In the genomic region with DNA sequence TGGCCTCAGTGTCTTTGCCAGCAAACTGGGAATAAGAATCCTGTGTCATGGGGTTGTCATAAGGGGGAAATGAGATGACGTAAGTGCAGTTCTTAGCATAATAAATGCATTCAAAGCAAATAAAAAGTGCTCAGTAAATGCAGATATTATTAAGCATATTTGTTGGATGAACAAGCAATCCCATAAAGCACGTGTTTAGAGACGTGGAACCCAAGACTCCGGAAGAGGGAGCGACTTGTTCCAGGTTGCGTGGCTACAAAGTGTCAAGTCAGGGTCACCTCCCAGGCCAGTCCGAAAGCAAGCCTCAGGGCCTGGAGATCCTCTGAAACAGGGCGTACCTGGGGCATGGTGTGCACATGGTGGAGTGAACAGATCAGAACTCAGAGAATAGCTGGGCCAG, we compare ENCODE assay signal across 17 cellular contexts. TPM values are rescaled to one million over a fixed set of nuclear protein-coding genes. Genes with fewer than 3 reads are reported as not detected.
"Had no signal": no experiment of that assay in that cellular context is flagged by ENCODE, and none has a peak within 500 bp of the region (broad histone marks: within the 10 kb centered on the region; RNA-seq: fewer than 3 reads in every experiment).

No MANE protein-coding gene starts in this region.

- H3K27ac Mint-ChIP-seq: activated T-helper 17 cell treated with anti-CD3 and anti-CD28 coated beads, Interleukin-2, amount 50 U/mL, for 72 hours; mesothelial cell of epicardium; stimulated activated naive B cell treated with anti-CD40 and anti-IgM and Interleukin-4, amounts not matched to agents 10 μg/mL and 1 μg/mL and 100 μg/mL, for 72 hours; type B pancreatic cell had no signal

- H3K4me3 ChIP-seq: heart left ventricle, lower lobe of right lung, SK-N-MC had no signal

- H3K4me1 Mint-ChIP-seq: activated T-helper 17 cell treated with anti-CD3 and anti-CD28 coated beads, Interleukin-2, amount 50 U/mL, for 72 hours had no signal

- H3K9ac ChIP-seq: parathyroid adenoma had no signal

- H3K36me3 Mint-ChIP-seq: mesothelial cell of epicardium; stimulated activated naive B cell treated with anti-CD40 and anti-IgM and Interleukin-4, amounts not matched to agents 10 μg/mL and 1 μg/mL and 100 μg/mL, for 72 hours; type B pancreatic cell had no signal

- H3K27ac ChIP-seq: lower lobe of right lung, parathyroid adenoma, SK-N-MC had no signal

- H3K4me3 Mint-ChIP-seq: activated T-helper 17 cell treated with anti-CD3 and anti-CD28 coated beads, Interleukin-2, amount 50 U/mL, for 72 hours; mesothelial cell of epicardium; stimulated activated naive B cell treated with anti-CD40 and anti-IgM and Interleukin-4, amounts not matched to agents 10 μg/mL and 1 μg/mL and 100 μg/mL, for 72 hours; type B pancreatic cell had no signal

- ATAC-seq: activated CD4-positive, CD25-positive, alpha-beta regulatory T cell treated with anti-CD3 and anti-CD28 coated beads, Interleukin-2, amount 50 U/mL, for 24 hours; activated T-helper 17 cell treated with anti-CD3 and anti-CD28 coated beads, Interleukin-2, amount 50 U/mL, for 72 hours; left colon; lower lobe of right lung; stimulated activated naive B cell treated with anti-CD40 and anti-IgM and Interleukin-4, amounts not matched to agents 10 μg/mL and 1 μg/mL and 100 μg/mL, for 72 hours had no signal

- H2AFZ ChIP-seq: parathyroid adenoma had no signal

- DNase-seq: activated CD4-positive, alpha-beta T cell treated with anti-CD3 and anti-CD28 coated beads, Interleukin-2, amount 50 U/mL, for 4 hours; activated naive CD4-positive, alpha-beta T cell treated with anti-CD3 and anti-CD28 coated beads, Interleukin-2, amount 50 U/mL, for 16 hours; central memory CD4-positive, alpha-beta T cell; effector memory CD4-positive, alpha-beta T cell; lower lobe of right lung; stimulated activated CD4-positive, alpha-beta T cell treated with anti-CD3 and anti-CD28 coated beads, Interleukin-4, amount 100 ng/mL, for 1 hour; stimulated activated naive B cell treated with anti-CD40 and anti-IgM and Interleukin-4, amounts not matched to agents 10 μg/mL and 1 μg/mL and 100 μg/mL, for 72 hours; T-helper 1 cell had no signal

- H3K9me3 ChIP-seq: heart left ventricle, lower lobe of right lung had no signal

- H3K36me3 ChIP-seq: heart left ventricle, lower lobe of right lung had no signal

- H3K79me2 ChIP-seq: parathyroid adenoma had no signal

- H3K4me1 ChIP-seq: lower lobe of right lung, parathyroid adenoma had no signal

- H3K9me3 Mint-ChIP-seq: activated T-helper 17 cell treated with anti-CD3 and anti-CD28 coated beads, Interleukin-2, amount 50 U/mL, for 72 hours; mesothelial cell of epicardium; stimulated activated naive B cell treated with anti-CD40 and anti-IgM and Interleukin-4, amounts not matched to agents 10 μg/mL and 1 μg/mL and 100 μg/mL, for 72 hours; type B pancreatic cell had no signal

RNA-seq across cellular contexts. Expression of a gene that starts 58.0 kb away (rescaled TPM):
- total RNA-seq: mesothelial cell of epicardium, renal cortical epithelial cell had no signal
